17 cellular contexts compared by ENCODE assay signal in genomic region chr6:147023148-147023547, GRCh38.
DNase-seq lines count a peak whose midpoint lies in the region; ATAC-seq and TF ChIP-seq lines count a peak whose summit lies in the region.
"Had no signal": no experiment of that assay in that cellular context is flagged by ENCODE, and none has a peak within 500 bp of the region (broad histone marks: within the 10 kb centered on the region; RNA-seq: fewer than 3 reads in every experiment).

No MANE protein-coding gene starts in this region.

- H3K4me1 ChIP-seq in SJCRH30 (peaks cover 13% of the 10 kb centered on the region), esophagus muscularis mucosa (no peaks in the 10 kb centered on the region)

- no peak for DNase-seq in SJCRH30
- no peak for DNase-seq in activated gamma-delta T cell treated with Interleukin-2 at 50 U/mL for 16 hours
- DNase-seq in esophagus muscularis mucosa (ENCODE audit: extremely low spot score), result no peak
- DNase-seq: DMS153, MM.1S, NCI-H1105 treated with DMSO at 0.1 percent for 48 hours, NCI-H187 treated with DMSO at 0.1 percent for 48 hours, NCI-H748 treated with DMSO at 0.1 percent for 48 hours, Right ventricle myocardium superior, T-helper 2 cell had no signal

- peak overlapping the region; percentile 25 for H3K27ac ChIP-seq in SJCRH30
- H3K27ac ChIP-seq in esophagus muscularis mucosa (replicated peaks in 1 of 4), result no peak overlapping the region
- H3K27ac ChIP-seq: C4-2B had no signal

- ATAC-seq in GM18511 (IDR thresholded peaks at IDR 0.05; ENCODE audit: unreplicated experiment), result peak; percentile 67
- ATAC-seq in GM19395 (IDR thresholded peaks at IDR 0.05; ENCODE audit: unreplicated experiment), result peak; percentile 80
- ATAC-seq in HG02973 (IDR thresholded peaks at IDR 0.05; ENCODE audit: unreplicated experiment), result peak; percentile 67
- ATAC-seq in GM21825 (IDR thresholded peaks at IDR 0.05; ENCODE audit: unreplicated experiment), result no peak
- ATAC-seq in GM18907 (IDR thresholded peaks at IDR 0.05; ENCODE audit: unreplicated experiment), result no peak
- ATAC-seq: Panc1 had no signal

- intact Hi-C loops in esophagus muscularis mucosa (cut with DNase I), result no loop called here

- no peak for TF ChIP-seq POLR2A in esophagus muscularis mucosa (IDR thresholded peaks at IDR 0.05; ENCODE audit: low read depth)

- H3K36me3 ChIP-seq in SJCRH30 (peaks cover 2% of the 10 kb centered on the region; the same call in 1 of the 2 replicates), esophagus muscularis mucosa (no peaks in the 10 kb centered on the region)

- H3K4me3 ChIP-seq in SJCRH30 (no peak overlapping the region), esophagus muscularis mucosa (no peak overlapping the region)

- TF ChIP-seq EP300 in esophagus muscularis mucosa (IDR thresholded peaks at IDR 0.05), result no peak

- H3K9me3 ChIP-seq in SJCRH30 (replicated peaks) (no peaks in the 10 kb centered on the region), esophagus muscularis mucosa (no peaks in the 10 kb centered on the region)

- H3K27me3 ChIP-seq in SJCRH30 (no peaks in the 10 kb centered on the region), esophagus muscularis mucosa (no peaks in the 10 kb centered on the region)

- no peak for TF ChIP-seq CTCF in esophagus muscularis mucosa (IDR thresholded peaks at IDR 0.05)

Comparison
In these comparisons a context has a peak if more than half of its experiments do, and no peak if none do; other contexts are left out.
1. ATAC-seq: peak in GM18511 (single experiment), GM19395 (single experiment) and HG02973 (single experiment); none in GM21825 (single experiment) and GM18907 (single experiment).